22 cellular contexts compared by ENCODE assay signal in the genomic region with DNA sequence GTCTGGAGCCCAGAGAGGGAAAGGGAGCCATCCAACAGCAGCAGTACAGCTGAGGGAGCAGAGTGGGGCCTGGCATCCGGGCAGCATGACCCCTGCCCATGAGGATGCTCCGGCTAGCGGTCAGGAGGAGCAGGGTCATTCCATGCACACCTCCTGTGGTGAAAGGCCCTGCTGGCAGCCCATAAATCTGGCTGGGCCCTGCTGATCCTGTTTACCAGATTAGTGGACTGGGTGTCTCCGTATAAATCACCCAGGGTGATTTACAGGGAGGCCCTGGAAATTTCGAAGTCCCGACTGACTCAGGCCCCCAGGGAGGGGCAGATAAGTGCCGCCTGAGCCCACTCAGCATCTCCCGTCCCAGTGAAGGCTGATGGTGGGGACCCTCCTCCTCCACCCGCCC.
"Had no signal": no experiment of that assay in that cellular context is flagged by ENCODE, and none has a peak within 500 bp of the region (broad histone marks: within the 10 kb centered on the region; RNA-seq: fewer than 3 reads in every experiment).

No MANE protein-coding gene starts in this region.

- H3K36me3 ChIP-seq: heart left ventricle, neural progenitor cell, pancreas, tibial nerve had no signal

- H3K27ac ChIP-seq: heart left ventricle, neural progenitor cell, pancreas, testis, tibial nerve had no signal

- H3K4me1 ChIP-seq: heart left ventricle, neural progenitor cell, pancreas, testis, tibial nerve had no signal

- H3K27me3 ChIP-seq: neural progenitor cell, pancreas, testis had no signal

- H3K9me3 ChIP-seq: heart left ventricle, pancreas, testis had no signal

- FAIRE-seq: endometrium, frontal cortex, islet of Langerhans, pancreas had no signal

- DNase-seq: effector memory CD4-positive, alpha-beta T cell; heart left ventricle; hippocampal formation; mammary epithelial cell; occipital lobe; pancreas; right cardiac atrium; stimulated activated CD4-positive, alpha-beta T cell treated with anti-CD3 and anti-CD28 coated beads, Interleukin-4, amount 100 ng/mL, for 1 hour; stimulated activated naive B cell treated with anti-CD40 and anti-IgM and Interleukin-4, amounts not matched to agents 10 μg/mL and 1 μg/mL and 100 μg/mL, for 72 hours; stimulated activated naive CD8-positive, alpha-beta T cell treated with anti-CD3 and anti-CD28 coated beads, Interleukin-15, amount 100 ng/mL, for 72 hours; testis had no signal

- H3K4me1 Mint-ChIP-seq: mesothelial cell of epicardium; neural progenitor cell; stimulated activated naive B cell treated with anti-CD40 and anti-IgM and Interleukin-4, amounts not matched to agents 10 μg/mL and 1 μg/mL and 100 μg/mL, for 72 hours; stimulated activated naive CD8-positive, alpha-beta T cell treated with anti-CD3 and anti-CD28 coated beads, Interleukin-15, amount 100 ng/mL, for 72 hours had no signal

- H3K4me3 ChIP-seq: heart left ventricle, neural progenitor cell, pancreas, smooth muscle cell, testis, tibial nerve had no signal

- H3K36me3 Mint-ChIP-seq: natural killer cell treated with Interleukin-12 subunit alpha and Interleukin-12 subunit beta and Interleukin-15 and Interleukin-18, amount 100 ng/mL, for 72 hours; neural progenitor cell; stimulated activated naive B cell treated with anti-CD40 and anti-IgM and Interleukin-4, amounts not matched to agents 10 μg/mL and 1 μg/mL and 100 μg/mL, for 72 hours had no signal

- ATAC-seq: esophagus mucosa; heart left ventricle; left lobe of liver; natural killer cell treated with Interleukin-12 subunit alpha and Interleukin-12 subunit beta and Interleukin-15 and Interleukin-18, amount 100 ng/mL, for 72 hours; pancreas; right cardiac atrium; stimulated activated naive B cell treated with anti-CD40 and anti-IgM and Interleukin-4, amounts not matched to agents 10 μg/mL and 1 μg/mL and 100 μg/mL, for 72 hours; stimulated activated naive CD8-positive, alpha-beta T cell treated with anti-CD3 and anti-CD28 coated beads, Interleukin-15, amount 100 ng/mL, for 72 hours had no signal

- H3K9me3 Mint-ChIP-seq: natural killer cell treated with Interleukin-12 subunit alpha and Interleukin-12 subunit beta and Interleukin-15 and Interleukin-18, amount 100 ng/mL, for 72 hours; neural progenitor cell; stimulated activated naive CD8-positive, alpha-beta T cell treated with anti-CD3 and anti-CD28 coated beads, Interleukin-15, amount 100 ng/mL, for 72 hours had no signal

- H3K4me3 Mint-ChIP-seq: mesothelial cell of epicardium; natural killer cell treated with Interleukin-12 subunit alpha and Interleukin-12 subunit beta and Interleukin-15 and Interleukin-18, amount 100 ng/mL, for 72 hours; neural progenitor cell; stimulated activated naive B cell treated with anti-CD40 and anti-IgM and Interleukin-4, amounts not matched to agents 10 μg/mL and 1 μg/mL and 100 μg/mL, for 72 hours; stimulated activated naive CD8-positive, alpha-beta T cell treated with anti-CD3 and anti-CD28 coated beads, Interleukin-15, amount 100 ng/mL, for 72 hours had no signal

- H3K27ac Mint-ChIP-seq: mesothelial cell of epicardium; natural killer cell treated with Interleukin-12 subunit alpha and Interleukin-12 subunit beta and Interleukin-15 and Interleukin-18, amount 100 ng/mL, for 72 hours; neural progenitor cell; progenitor cell of endocrine pancreas; stimulated activated naive B cell treated with anti-CD40 and anti-IgM and Interleukin-4, amounts not matched to agents 10 μg/mL and 1 μg/mL and 100 μg/mL, for 72 hours; stimulated activated naive CD8-positive, alpha-beta T cell treated with anti-CD3 and anti-CD28 coated beads, Interleukin-15, amount 100 ng/mL, for 72 hours had no signal
